ENCODE assay signal across 9 cellular contexts in the genomic region with DNA sequence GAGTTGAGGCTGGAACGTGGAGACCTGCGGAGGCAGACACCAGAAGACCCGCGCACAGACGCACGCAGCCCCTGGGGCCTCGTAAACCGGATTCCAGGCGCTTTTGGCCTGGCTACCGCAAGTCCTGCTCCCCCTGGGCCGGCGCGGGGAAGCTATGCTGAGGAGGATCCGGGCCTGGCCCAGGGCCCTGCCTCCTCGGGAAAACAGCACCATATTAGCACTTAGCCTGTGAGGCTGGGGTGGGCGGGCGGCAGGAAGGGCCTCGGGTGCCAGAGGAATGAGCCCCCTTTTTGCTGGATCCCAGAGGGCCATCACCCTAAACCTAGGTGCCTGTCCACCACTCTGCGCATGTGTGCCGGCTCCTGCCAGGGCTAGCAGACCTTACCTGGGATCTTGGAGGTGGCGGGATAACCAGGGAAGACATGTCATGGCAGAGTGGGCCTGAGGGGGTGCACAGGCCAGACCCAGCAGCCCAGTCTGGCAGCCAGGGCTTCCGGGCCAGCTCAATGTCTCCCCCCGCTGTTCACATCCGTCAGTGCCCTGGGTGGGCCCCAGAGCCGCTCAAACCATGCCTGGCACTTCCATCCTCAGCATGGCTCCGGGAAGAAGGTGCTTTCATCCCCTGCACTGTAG. TPM values are rescaled to one million over a fixed set of nuclear protein-coding genes. Genes with fewer than 3 reads are reported as not detected.
DNase-seq lines count a peak whose midpoint lies in the region; ATAC-seq and TF ChIP-seq lines count a peak whose summit lies in the region.
"Had no signal": no experiment of that assay in that cellular context is flagged by ENCODE, and none has a peak within 500 bp of the region (broad histone marks: within the 10 kb centered on the region; RNA-seq: fewer than 3 reads in every experiment).

No MANE protein-coding gene starts in this region.

- H3K9me3 Mint-ChIP-seq in memory B cell = no peaks in the 10 kb centered on the region
- H3K9me3 Mint-ChIP-seq: activated naive CD4-positive, alpha-beta T cell treated with anti-CD3 and anti-CD28 coated beads, Interleukin-2, amount 50 U/mL, for 24 hours had no signal

- intact Hi-C loops in A673 (cut with micrococcal nuclease; ENCODE audit: unreplicated experiment) = no loop called here

- TF ChIP-seq CTCF in A673 (conservative IDR thresholded peaks at IDR 0.05; ENCODE audit: low read depth, low read length) (peak; percentile 58), GM20000 (IDR thresholded peaks at IDR 0.05; ENCODE audit: extremely low read depth, missing control alignments) (peak; percentile 13), astrocyte of the spinal cord (IDR thresholded peaks at IDR 0.05; ENCODE audit: low read depth, low read length) (peak; percentile 61)

- H3K4me1 Mint-ChIP-seq in memory B cell = peaks cover 36% of the 10 kb centered on the region

- H3K4me3 Mint-ChIP-seq in memory B cell = no peak overlapping the region
- H3K4me3 Mint-ChIP-seq: activated naive CD4-positive, alpha-beta T cell treated with anti-CD3 and anti-CD28 coated beads, Interleukin-2, amount 50 U/mL, for 24 hours had no signal

- BruUV-seq in A673 (replicated peaks; lab: Mats Ljungman, UMichigan) = no TSS peak

- no peaks in the 10 kb centered on the region for H3K4me1 ChIP-seq in A673 (ENCODE audit: insufficient read depth, low read length, poor library complexity, severe bottlenecking)

- no peaks in the 10 kb centered on the region for H3K27me3 Mint-ChIP-seq in memory B cell
- H3K27me3 Mint-ChIP-seq: activated naive CD4-positive, alpha-beta T cell treated with anti-CD3 and anti-CD28 coated beads, Interleukin-2, amount 50 U/mL, for 24 hours had no signal

- no peaks in the 10 kb centered on the region for H3K9me3 ChIP-seq in A673 (ENCODE audit: low read depth, low read length, poor library complexity, severe bottlenecking)

- H3K27ac Mint-ChIP-seq in memory B cell = peak overlapping the region; percentile 76
- H3K27ac Mint-ChIP-seq: activated naive CD4-positive, alpha-beta T cell treated with anti-CD3 and anti-CD28 coated beads, Interleukin-2, amount 50 U/mL, for 24 hours had no signal

- peaks cover 7% of the 10 kb centered on the region for H3K36me3 Mint-ChIP-seq in memory B cell

- CTCF ChIA-PET in A673 (lab: Charles Lee) = interaction anchor here (0.5 kb wide), 1 partner anchor 69 kb away, joined by 3 read pairs; no protein-coding TSS in a partner anchor

- no peaks in the 10 kb centered on the region for H3K27me3 ChIP-seq in A673 (replicated peaks; ENCODE audit: insufficient read depth, low read depth, low read length, poor library complexity)

- DNase-seq in A673 (ENCODE audit: low spot score) (no peak), GM20000 (ENCODE audit: low spot score) (no peak), astrocyte of the spinal cord (ENCODE audit: low read depth, low spot score) (no peak), memory B cell (ENCODE audit: low spot score in 2 of 2) (no peak), NCI-H748 (lab: John Stamatoyannopoulos, UW; ENCODE audit: unreplicated experiment) (no peak), NCI-H748 treated with DMSO at 0.1 percent for 48 hours (lab: John Stamatoyannopoulos, UW) (no peak)
- no peak for DNase-seq in stimulated activated CD4-positive, alpha-beta T cell treated with anti-CD3 and anti-CD28 coated beads, Interleukin-12 subunit alpha, Interleukin-12 subunit beta, amount 100 ng/mL, for 4 hours
- no peak for DNase-seq in activated effector memory CD4-positive, alpha-beta T cell treated with anti-CD3 and anti-CD28 coated beads, Interleukin-2, amount 50 U/mL, for 16 hours

- H3K4me3 ChIP-seq in A673 (ENCODE audit: low read depth, low read length, poor library complexity, severe bottlenecking) = no peak overlapping the region
- H3K4me3 ChIP-seq in astrocyte of the spinal cord (ENCODE audit: low read depth, low read length) = no peak overlapping the region

- no peak for ATAC-seq in memory B cell (ENCODE audit: low read depth)

- in situ Hi-C loops in astrocyte of the spinal cord (cut with HindIII; ENCODE audit: low sequenced_read_pairs) = no loop called here

- POLR2A ChIA-PET in A673 (lab: Charles Lee; ENCODE audit: low non-redundant PET) = no interaction called here

- H3K27ac ChIP-seq in A673 (ENCODE audit: low read depth, low read length, poor library complexity, severe bottlenecking) = no peak overlapping the region

- peaks cover 21% of the 10 kb centered on the region for H3K36me3 ChIP-seq in A673 (ENCODE audit: insufficient read depth, low read length, poor library complexity, severe bottlenecking)

RNA-seq across cellular contexts. Expression of a gene that starts 7.3 kb away (rescaled TPM):
- 83.5 and 97.9 TPM in 2 replicates for total RNA-seq in A673 (2021)

RNA-seq across cellular contexts. Expression of a gene that starts 13.1 kb away (rescaled TPM):
- total RNA-seq in A673 (2021) = 0.60 TPM in 1 of 2 replicates, not detected in the other

RNA-seq across cellular contexts. Expression of a gene that starts 22.8 kb away (rescaled TPM):
- total RNA-seq in A673 (2021) = 64.7 and 74.8 TPM in 2 replicates

RNA-seq across cellular contexts. Expression of a gene that starts 25.7 kb away (rescaled TPM):
- total RNA-seq in A673 (2021) = not detected in 2 replicates

RNA-seq across cellular contexts. Expression of a gene that starts 45.6 kb away (rescaled TPM):
- 13.9 and 14.0 TPM in 2 replicates for total RNA-seq in A673 (2021)
